8 cellular contexts compared by ENCODE assay signal in genomic region chr17:82098169-82098938, GRCh38. TPM values are rescaled to one million over a fixed set of nuclear protein-coding genes. Genes with fewer than 3 reads are reported as not detected.
DNase-seq lines count a peak whose midpoint lies in the region; ATAC-seq and TF ChIP-seq lines count a peak whose summit lies in the region.

Gene FASN (minus strand): TSS chr17:82098236. CDS start chr17:82096445, 1,791 bp downstream.

- WGBS in heart right ventricle, 2 donors: 0 to 1% methylated on average over 78 to 123 of the region's 124 CpGs

- H3K36me3 Mint-ChIP-seq in progenitor cell of endocrine pancreas (ENCODE audit: insufficient read depth): peaks cover 2% of the 10 kb centered on the region

- H3K27ac ChIP-seq in heart right ventricle: peak within 1 kb of the TSS; percentile 89 to 100 (median 95)

- no peak within 1 kb of the TSS for H3K27ac Mint-ChIP-seq in progenitor cell of endocrine pancreas

- intact Hi-C loops in heart right ventricle (cut with DNase I): loop anchor here in 4 of 10 donors (1.0 to 5.0 kb wide), 3 partner anchors 46 to 61 kb away; partner anchors contain the start of genes DCXR (in 3 of the 4), GPS1 (in 1 of the 4) and RFNG (in 1 of the 4)

- no peaks in the 10 kb centered on the region for H3K27me3 ChIP-seq in adipocyte (replicated peaks; ENCODE audit: control insufficient read depth, insufficient read depth, low read length)
- H3K27me3 ChIP-seq in heart right ventricle: no peaks in the 10 kb centered on the region

- H3K4me3 ChIP-seq in GM12875 (ENCODE audit: low read depth, low read length) (peak within 1 kb of the TSS; percentile 88), adipocyte (ENCODE audit: low read length) (peak within 1 kb of the TSS; percentile 95), heart right ventricle (peak within 1 kb of the TSS; percentile 65 to 93 (median 86))

- H3K4me3 Mint-ChIP-seq in progenitor cell of endocrine pancreas (ENCODE audit: low read depth): peak within 1 kb of the TSS; percentile 72

- H3K4me1 ChIP-seq in adipocyte (ENCODE audit: control insufficient read depth, insufficient read depth, low read length) (peaks cover 38% of the 10 kb centered on the region), heart right ventricle (peaks cover 13 to 45% (median 30%) of the 10 kb centered on the region in 9 donors)

- no peaks in the 10 kb centered on the region for H3K27me3 Mint-ChIP-seq in progenitor cell of endocrine pancreas

- DNase-seq in NCI-H1417 treated with DMSO at 0.1 percent for 48 hours (lab: John Stamatoyannopoulos, UW) (peak; percentile 53), SW480 (ENCODE audit: low spot score) (peak; percentile 93), adipocyte (ENCODE audit: low read depth) (peak; percentile 98), heart right ventricle (peak; percentile 94 to 95), progenitor cell of endocrine pancreas (ENCODE audit: low spot score, unreplicated experiment) (peak; percentile 89), ureter (ENCODE audit: low spot score) (peak; percentile 95)

- no peaks in the 10 kb centered on the region for H3K9me3 Mint-ChIP-seq in progenitor cell of endocrine pancreas (ENCODE audit: low read depth)

- ATAC-seq in HG02798 (IDR thresholded peaks at IDR 0.05; ENCODE audit: poor library complexity, unreplicated experiment) (peak; percentile 71), heart right ventricle (peak; percentile 83 to 92 (median 87))

- H3K4me1 Mint-ChIP-seq in progenitor cell of endocrine pancreas (ENCODE audit: low read depth): peaks cover 12% of the 10 kb centered on the region

- H3K9ac ChIP-seq in adipocyte (ENCODE audit: low read length): peak within 1 kb of the TSS; percentile 98

- H3K36me3 ChIP-seq in adipocyte (ENCODE audit: control insufficient read depth, insufficient read depth, low read length, severe bottlenecking) (peaks cover 33% of the 10 kb centered on the region), heart right ventricle (peaks cover 0 to 30% (median 14%) of the 10 kb centered on the region in 9 donors)

- no peaks in the 10 kb centered on the region for H3K9me3 ChIP-seq in adipocyte (ENCODE audit: control insufficient read depth, low read length)
- H3K9me3 ChIP-seq in heart right ventricle: no peaks in the 10 kb centered on the region

- TF ChIP-seq CTCF in GM12875 (IDR thresholded peaks at IDR 0.05; ENCODE audit: borderline replicate concordance, insufficient read depth, low read depth, low read length) (peak; percentile 45; the same call in 1 of the 2 replicates), heart right ventricle (IDR thresholded peaks at IDR 0.05) (peak in 8 of 9 donors; percentile 29 to 67 (median 51)), progenitor cell of endocrine pancreas (IDR thresholded peaks at IDR 0.05; ENCODE audit: unreplicated experiment) (peak; percentile 56)

RNA-seq across cellular contexts. Expression of gene FASN, which starts in this region (rescaled TPM):
- total RNA-seq in heart right ventricle: 10 to 100 TPM in 8 of 10 donors, 1 to 10 TPM in 2; 9.0 to 62.4 (median 17.9) TPM
- polyA plus RNA-seq in heart right ventricle: 10 to 100 TPM; 34.4 to 58.4 TPM
- 303 and 308 TPM in 2 replicates for total RNA-seq in progenitor cell of endocrine pancreas
- 165 TPM for total RNA-seq in ureter

Comparison
In these comparisons a context has a peak if more than half of its experiments do, and no peak if none do; other contexts are left out.
1. Peak in every context shown above with its lines: DNase-seq, ATAC-seq, H3K4me3 ChIP-seq and H3K27ac ChIP-seq.